1 cellular context compared by ENCODE assay signal in the genomic region with DNA sequence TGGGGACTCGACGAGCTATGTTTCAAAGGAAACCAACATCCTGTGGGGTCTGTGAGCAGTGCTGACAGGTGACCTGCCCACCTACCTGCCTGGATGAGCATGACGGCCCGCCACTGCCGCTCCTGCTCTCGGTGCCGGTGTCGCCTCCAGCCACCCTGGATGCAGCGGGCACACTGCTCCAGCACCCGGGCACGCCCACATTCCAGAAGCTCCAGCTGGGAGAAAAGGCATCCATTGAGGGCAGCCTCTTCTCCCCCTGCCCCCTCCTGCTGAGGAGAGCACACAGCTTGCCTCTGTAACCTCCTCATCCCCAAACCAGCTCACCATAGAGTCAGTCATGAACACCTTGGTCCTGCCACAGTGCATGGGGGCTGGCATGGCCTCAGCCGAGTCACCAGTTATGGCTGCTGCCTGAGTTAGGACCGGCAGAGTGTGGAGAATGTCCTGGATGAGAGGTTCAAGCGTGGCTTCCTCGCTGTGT.
TF ChIP-seq lines count a peak whose summit lies in the region.

No MANE protein-coding gene starts in this region.

TF ChIP-seq in HepG2, 621 proteins besides CTCF, POLR2A, EP300 and RAD21:
- TF ChIP-seq AGO2 (optimal IDR thresholded peaks at IDR 0.05; ENCODE audit: low read depth, low read length) = peak; percentile 57
- TF ChIP-seq ZNF749 (CRISPR knock-in tag; IDR thresholded peaks at IDR 0.05; ENCODE audit: borderline replicate concordance) = no peak
